In the genomic region with DNA sequence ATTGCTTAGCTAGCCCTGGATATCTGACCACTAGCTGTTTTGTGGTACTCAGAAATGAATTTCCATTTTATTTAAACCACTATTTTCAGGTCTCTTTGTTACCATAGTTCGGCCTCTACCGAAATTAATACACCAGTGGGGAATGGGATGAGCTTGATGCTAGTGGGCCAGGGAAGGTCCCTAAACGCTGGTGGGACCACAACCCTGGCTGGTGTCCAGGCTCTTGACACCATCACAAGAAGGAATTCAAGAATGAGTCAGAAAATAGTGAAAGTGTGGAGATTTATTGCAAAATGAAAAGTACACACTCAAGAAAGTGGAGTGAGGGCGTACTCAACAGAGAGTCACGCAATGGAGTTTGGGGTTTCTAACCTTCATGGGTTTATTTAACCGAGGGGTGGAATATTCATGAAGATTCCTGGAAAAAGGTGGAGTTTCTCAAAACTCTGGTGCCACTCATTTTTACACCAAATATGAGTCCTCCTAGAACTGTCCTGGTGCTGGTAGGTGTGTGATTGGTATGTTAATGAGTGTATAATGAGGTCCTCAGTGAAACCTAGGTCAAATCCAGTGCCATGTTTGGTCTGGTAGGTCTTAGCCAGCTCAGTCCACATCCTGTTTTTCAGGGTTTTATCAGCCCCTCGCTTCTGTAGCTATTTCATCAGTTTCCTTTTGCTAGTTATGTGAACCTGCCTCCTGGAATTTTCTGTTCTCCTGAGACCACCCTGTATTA, we compare ENCODE assay signal across 19 cellular contexts.
"Had no signal": no experiment of that assay in that cellular context is flagged by ENCODE, and none has a peak within 500 bp of the region (broad histone marks: within the 10 kb centered on the region; RNA-seq: fewer than 3 reads in every experiment).

No MANE protein-coding gene starts in this region.

- H3K4me1 ChIP-seq: neural progenitor cell, tibial nerve, vagina had no signal

- H3K27me3 Mint-ChIP-seq: progenitor cell of endocrine pancreas had no signal

- H3K36me3 ChIP-seq: neural progenitor cell, tibial nerve, vagina, WERI-Rb-1 had no signal

- H3K4me3 Mint-ChIP-seq: activated T-helper 1 cell treated with anti-CD3 and anti-CD28 coated beads, Interleukin-12 subunit alpha, Interleukin-12 subunit beta, Interleukin-2, Interleukin-4 antibody, amounts not matched to agents 30 ng/mL and 10 ng/mL and 1 ng/mL, durations not matched to agents 14 hours and 24 hours and 36 hours; central memory CD8-positive, alpha-beta T cell; memory B cell; naive B cell; neural progenitor cell had no signal

- ATAC-seq: left lobe of liver, mucosa of descending colon had no signal

- H3K27me3 ChIP-seq: neural progenitor cell, tibial nerve, vagina had no signal

- DNase-seq: activated CD4-positive, alpha-beta T cell treated with anti-CD3 and anti-CD28 coated beads for 48 hours; anterior cingulate cortex; erythroblast; head of caudate nucleus; kidney; mucosa of descending colon; naive B cell; stimulated activated naive CD4-positive, alpha-beta T cell treated with Interleukin-2 at 50 U/mL for 16 hours; T1000; WERI-Rb-1 had no signal

- H3K4me3 ChIP-seq: coronary artery, mucosa of descending colon, neural progenitor cell, tibial nerve, vagina had no signal

- H3K27ac ChIP-seq: coronary artery, neural progenitor cell, tibial nerve, vagina, WERI-Rb-1 had no signal

- H3K9me3 ChIP-seq: mucosa of descending colon, vagina had no signal

- H3K9me3 Mint-ChIP-seq: central memory CD8-positive, alpha-beta T cell had no signal

- H3K4me1 Mint-ChIP-seq: central memory CD8-positive, alpha-beta T cell; memory B cell; naive B cell; neural progenitor cell had no signal

- H3K27ac Mint-ChIP-seq: activated T-helper 1 cell treated with anti-CD3 and anti-CD28 coated beads, Interleukin-12 subunit alpha, Interleukin-12 subunit beta, Interleukin-2, Interleukin-4 antibody, amounts not matched to agents 30 ng/mL and 10 ng/mL and 1 ng/mL, durations not matched to agents 14 hours and 24 hours and 36 hours; memory B cell; naive B cell; neural progenitor cell; progenitor cell of endocrine pancreas had no signal
